ENCODE assay signal across 8 cellular contexts in genomic region chr13:34943675-34944634, GRCh38. TPM values are rescaled to one million over a fixed set of nuclear protein-coding genes. Genes with fewer than 3 reads are reported as not detected.
DNase-seq lines count a peak whose midpoint lies in the region; ATAC-seq and TF ChIP-seq lines count a peak whose summit lies in the region.

No MANE protein-coding gene starts in this region.

- TF ChIP-seq CTCF in BE2C (IDR thresholded peaks at IDR 0.05; ENCODE audit: low read depth, low read length), result no peak
- TF ChIP-seq CTCF in GM13976 (IDR thresholded peaks at IDR 0.05; ENCODE audit: borderline replicate concordance, control extremely low read depth, extremely low read depth, insufficient read depth, missing control alignments), result no peak

- peak overlapping the region; percentile 22 for H3K27ac ChIP-seq in muscle layer of duodenum (ENCODE audit: low read length)

- DNase-seq in BE2C (no peak), H7 (no peak), GM13976 (ENCODE audit: low spot score) (no peak)

- no peaks in the 10 kb centered on the region for H3K9me3 Mint-ChIP-seq in activated naive CD8-positive, alpha-beta T cell (ENCODE audit: low read depth)

- H3K4me3 ChIP-seq in BE2C (ENCODE audit: low read depth, low read length) (peak overlapping the region; percentile 85), H7 (ENCODE audit: insufficient read depth, low read depth, low read length) (peak overlapping the region; percentile 78), muscle layer of duodenum (ENCODE audit: low read depth in 1 of 2, low read length in 2 of 2) (peak overlapping the region; percentile 60 to 92)

- H3K27ac Mint-ChIP-seq in activated naive CD8-positive, alpha-beta T cell, result no peak overlapping the region

- H3K27me3 Mint-ChIP-seq in activated naive CD8-positive, alpha-beta T cell, result peaks cover 21% of the 10 kb centered on the region

- H3K4me3 Mint-ChIP-seq in activated naive CD8-positive, alpha-beta T cell, result peak overlapping the region; percentile 87

- no peaks in the 10 kb centered on the region for H3K27me3 ChIP-seq in BE2C
- H3K27me3 ChIP-seq in H7 (ENCODE audit: control insufficient read depth, insufficient read depth, low read length), result no peaks in the 10 kb centered on the region; the same call in 1 of the 2 replicates
- H3K27me3 ChIP-seq in muscle layer of duodenum (ENCODE audit: low read depth, low read length), result no peaks in the 10 kb centered on the region

- H3K36me3 ChIP-seq in BE2C (peaks cover 4% of the 10 kb centered on the region; the same call in 1 of the 2 replicates), H7 (replicated peaks; ENCODE audit: control insufficient read depth, insufficient read depth, low read length) (no peaks in the 10 kb centered on the region), muscle layer of duodenum (ENCODE audit: control insufficient read depth in 1 of 2, insufficient read depth in 2 of 2, low read length in 2 of 2) (no peaks in the 10 kb centered on the region)

- H3K4me1 ChIP-seq in BE2C (no peaks in the 10 kb centered on the region), muscle layer of duodenum (ENCODE audit: control insufficient read depth in 1 of 2, insufficient read depth in 2 of 2, low read length in 2 of 2) (peaks cover 0 to 7% of the 10 kb centered on the region in 2 donors)

- ATAC-seq in HG03280 (IDR thresholded peaks at IDR 0.05; ENCODE audit: unreplicated experiment) (no peak), GM21423 (IDR thresholded peaks at IDR 0.05; ENCODE audit: unreplicated experiment) (no peak), GM19397 (IDR thresholded peaks at IDR 0.05; ENCODE audit: unreplicated experiment) (no peak)

- H3K36me3 Mint-ChIP-seq in activated naive CD8-positive, alpha-beta T cell, result peaks cover 2% of the 10 kb centered on the region

- in situ Hi-C loops in GM13976 (cut with MboI; ENCODE audit: low sequenced_read_pairs, unreplicated experiment), result no loop called here

- peaks cover 32% of the 10 kb centered on the region for H3K4me1 Mint-ChIP-seq in activated naive CD8-positive, alpha-beta T cell (ENCODE audit: low read depth)

- H3K9me3 ChIP-seq in BE2C (no peaks in the 10 kb centered on the region), muscle layer of duodenum (ENCODE audit: control insufficient read depth in 1 of 2, low read length in 2 of 2) (no peaks in the 10 kb centered on the region)

RNA-seq across cellular contexts. Expression of gene NBEA, which starts 1.9 kb away (rescaled TPM):
- polyA plus RNA-seq in BE2C (2012; ENCODE audit: insufficient read depth, insufficient read length, low read depth), result 32.3 TPM
- 11.8 and 16.1 TPM in 2 replicates for total RNA-seq in H7 (2014; rRNA removed; shearing (Covaris generic))
